In genomic region chr17:73797594-73798110, GRCh38 we compare ENCODE assay signal across 12 cellular contexts.
"Had no signal": no experiment of that assay in that cellular context is flagged by ENCODE, and none has a peak within 500 bp of the region (broad histone marks: within the 10 kb centered on the region; RNA-seq: fewer than 3 reads in every experiment).

No MANE protein-coding gene starts in this region.

- H3K9me3 ChIP-seq: gastrocnemius medialis had no signal

- H3K4me1 ChIP-seq: breast epithelium, gastrocnemius medialis had no signal

- H3K4me3 ChIP-seq: breast epithelium, gastrocnemius medialis, heart right ventricle, tibial nerve had no signal

- H3K36me3 Mint-ChIP-seq: activated CD8-positive, alpha-beta memory T cell treated with anti-CD3 and anti-CD28 coated beads, Interleukin-2, amount 10 ng/mL, durations not matched to agents 7 days and 5 days; activated naive CD4-positive, alpha-beta T cell treated with anti-CD3 and anti-CD28 coated beads, Interleukin-2, amount 50 U/mL, for 24 hours; mesothelial cell of epicardium had no signal

- H3K27me3 ChIP-seq: tibial nerve had no signal

- ATAC-seq: activated CD8-positive, alpha-beta memory T cell treated with anti-CD3 and anti-CD28 coated beads, Interleukin-2, amount 10 ng/mL, durations not matched to agents 7 days and 5 days; gastrocnemius medialis had no signal

- DNase-seq: activated CD4-positive, alpha-beta T cell treated with anti-CD3 and anti-CD28 coated beads, Interleukin-2, amount 50 U/mL, for 1 hour; activated CD8-positive, alpha-beta memory T cell treated with anti-CD3 and anti-CD28 coated beads, Interleukin-2, amount 10 ng/mL, durations not matched to agents 7 days and 5 days; activated effector memory CD4-positive, alpha-beta T cell treated with Interleukin-2 at 50 U/mL for 16 hours; activated T-cell treated with anti-CD3 and anti-CD28 coated beads, Interleukin-2, amount 50 U/mL, for 24 hours; amniotic stem cell; gastrocnemius medialis; heart right ventricle; islet precursor cell had no signal

- H3K27me3 Mint-ChIP-seq: activated naive CD4-positive, alpha-beta T cell treated with anti-CD3 and anti-CD28 coated beads, Interleukin-2, amount 50 U/mL, for 24 hours; activated T-cell treated with anti-CD3 and anti-CD28 coated beads, Interleukin-2, amount 50 U/mL, for 24 hours had no signal

- H3K27ac Mint-ChIP-seq: activated CD8-positive, alpha-beta memory T cell treated with anti-CD3 and anti-CD28 coated beads, Interleukin-2, amount 10 ng/mL, durations not matched to agents 7 days and 5 days; activated naive CD4-positive, alpha-beta T cell treated with anti-CD3 and anti-CD28 coated beads, Interleukin-2, amount 50 U/mL, for 24 hours; activated T-cell treated with anti-CD3 and anti-CD28 coated beads, Interleukin-2, amount 50 U/mL, for 24 hours; mesothelial cell of epicardium had no signal

- H3K36me3 ChIP-seq: breast epithelium, gastrocnemius medialis, heart right ventricle, tibial nerve had no signal

- H3K4me1 Mint-ChIP-seq: activated CD8-positive, alpha-beta memory T cell treated with anti-CD3 and anti-CD28 coated beads, Interleukin-2, amount 10 ng/mL, durations not matched to agents 7 days and 5 days had no signal

- H3K27ac ChIP-seq: breast epithelium, gastrocnemius medialis, heart right ventricle had no signal

- H3K9me3 Mint-ChIP-seq: activated naive CD4-positive, alpha-beta T cell treated with anti-CD3 and anti-CD28 coated beads, Interleukin-2, amount 50 U/mL, for 24 hours; activated T-cell treated with anti-CD3 and anti-CD28 coated beads, Interleukin-2, amount 50 U/mL, for 24 hours had no signal

- H3K4me3 Mint-ChIP-seq: activated CD8-positive, alpha-beta memory T cell treated with anti-CD3 and anti-CD28 coated beads, Interleukin-2, amount 10 ng/mL, durations not matched to agents 7 days and 5 days; activated naive CD4-positive, alpha-beta T cell treated with anti-CD3 and anti-CD28 coated beads, Interleukin-2, amount 50 U/mL, for 24 hours; activated T-cell treated with anti-CD3 and anti-CD28 coated beads, Interleukin-2, amount 50 U/mL, for 24 hours; mesothelial cell of epicardium had no signal
